ENCODE assay signal across 8 cellular contexts in genomic region chr3:158105124-158105709, GRCh38. TPM values are rescaled to one million over a fixed set of nuclear protein-coding genes. Genes with fewer than 3 reads are reported as not detected.
DNase-seq lines count a peak whose midpoint lies in the region; ATAC-seq and TF ChIP-seq lines count a peak whose summit lies in the region.

No MANE protein-coding gene starts in this region.

- H3K79me2 ChIP-seq in fibroblast of lung (ENCODE audit: control insufficient read depth, insufficient read depth, low read length): no peaks in the 10 kb centered on the region

- H3K36me3 ChIP-seq in SK-N-MC (ENCODE audit: insufficient read depth, low read length): peaks cover 22% of the 10 kb centered on the region
- no peaks in the 10 kb centered on the region for H3K36me3 ChIP-seq in fibroblast of lung (ENCODE audit: control insufficient read depth, insufficient read depth, low read length)

- H3K27ac ChIP-seq in SK-N-MC: no peak overlapping the region
- no peak overlapping the region for H3K27ac ChIP-seq in fibroblast of lung (ENCODE audit: insufficient read depth, low read length)

- intact Hi-C loops in sciatic nerve (cut with DNase I): no loop called here

- H3K9ac ChIP-seq in SK-N-MC (ENCODE audit: insufficient read length) (peak overlapping the region; percentile 63), fibroblast of lung (ENCODE audit: insufficient read depth, low read length) (no peak overlapping the region)

- no peaks in the 10 kb centered on the region for H4K20me1 ChIP-seq in fibroblast of lung (ENCODE audit: control insufficient read depth, extremely low read depth, insufficient read depth, low read length)

- no peaks in the 10 kb centered on the region for H3K9me3 ChIP-seq in SK-N-MC (ENCODE audit: low read depth, low read length)
- H3K9me3 ChIP-seq in fibroblast of lung (ENCODE audit: control insufficient read depth, insufficient read depth, low read depth, low read length): no peaks in the 10 kb centered on the region

- H3K4me1 ChIP-seq in fibroblast of lung (ENCODE audit: control insufficient read depth, extremely low read depth, insufficient read depth, low read length): peaks cover 3% of the 10 kb centered on the region

- peaks cover 48% of the 10 kb centered on the region for H3K27me3 ChIP-seq in fibroblast of lung (ENCODE audit: control insufficient read depth, insufficient read depth, low read length)

- peak; percentile 59 for ATAC-seq in sciatic nerve
- ATAC-seq in GM19467 (IDR thresholded peaks at IDR 0.05; ENCODE audit: unreplicated experiment): no peak
- no peak for ATAC-seq in HG02981 (IDR thresholded peaks at IDR 0.05; ENCODE audit: unreplicated experiment)

- H3K4me3 ChIP-seq in SK-N-MC (peak overlapping the region; percentile 96), fibroblast of lung (replicated peaks in 1 of 4; ENCODE audit: control extremely low read depth in 1 of 4, insufficient read depth in 1 of 4, low read depth in 3 of 4, low read length in 4 of 4) (peak overlapping the region; percentile 41 to 67 (median 61))

- no peak for TF ChIP-seq CTCF in fibroblast of lung (conservative IDR thresholded peaks at IDR 0.05 in 1 of 2, IDR thresholded peaks at IDR 0.05 in 1 of 2; ENCODE audit: low read depth in 1 of 2, low read length in 2 of 2)

- H3K4me2 ChIP-seq in fibroblast of lung (ENCODE audit: extremely low read depth, insufficient read depth, low read length): peak overlapping the region; percentile 82

- DNase-seq in activated CD8-positive, alpha-beta memory T cell treated with anti-CD3 and anti-CD28 coated beads for 24 hours: peak; percentile 57
- DNase-seq in activated CD8-positive, alpha-beta memory T cell treated with anti-CD3 and anti-CD28 coated beads, Interleukin-2, amount 50 U/mL, for 4 hours: no peak
- DNase-seq in SK-N-MC (ENCODE audit: low read depth, low spot score): no peak
- no peak for DNase-seq in fibroblast of lung (ENCODE audit: low read depth in 2 of 2)
- peak; percentile 73 for DNase-seq in sciatic nerve (ENCODE audit: low spot score)
- DNase-seq in NCI-H2227 (lab: John Stamatoyannopoulos, UW; ENCODE audit: unreplicated experiment): no peak

- H2AFZ ChIP-seq in fibroblast of lung (ENCODE audit: low read length): peak overlapping the region; percentile 39

RNA-seq across cellular contexts. Expression of gene SHOX2, which starts 1.0 kb away (rescaled TPM):
- total RNA-seq in fibroblast of lung: 1.3 and 1.8 TPM in 2 replicates
- 1.4 and 2.4 TPM in 2 replicates for polyA plus RNA-seq in fibroblast of lung
- 1.2 and 2.6 TPM in 2 replicates for polyA plus RNA-seq in fibroblast of lung (2012)
- 0.15 TPM in 1 of 2 replicates, not detected in the other for polyA minus RNA-seq in fibroblast of lung (ENCODE audit: low replicate concordance)
- 28.9 TPM for total RNA-seq in sciatic nerve

RNA-seq across cellular contexts. Expression of gene RSRC1, which starts 4.7 kb away (rescaled TPM):
- total RNA-seq in fibroblast of lung (38.5 and 43.1 TPM in 2 replicates), sciatic nerve (44.2 TPM)
- 12.6 and 18.0 TPM in 2 replicates for polyA plus RNA-seq in fibroblast of lung
- polyA plus RNA-seq in fibroblast of lung (2012): 16.2 and 24.3 TPM in 2 replicates
- 0.15 TPM in 1 of 2 replicates, not detected in the other for polyA minus RNA-seq in fibroblast of lung (ENCODE audit: low replicate concordance)

Comparison
In these comparisons a context has a peak if more than half of its experiments do, and no peak if none do; other contexts are left out.
1. DNase-seq: peak in activated CD8-positive, alpha-beta memory T cell treated with anti-CD3 and anti-CD28 coated beads for 24 hours (single experiment) and sciatic nerve (single experiment); none in activated CD8-positive, alpha-beta memory T cell treated with anti-CD3 and anti-CD28 coated beads, Interleukin-2, amount 50 U/mL, for 4 hours (single experiment), SK-N-MC (single experiment), fibroblast of lung (0 of 2) and NCI-H2227 (single experiment).
2. RNA of gene SHOX2, which starts 1.0 kb away (total RNA-seq): 28.9 TPM in sciatic nerve (single experiment); 1.3 to 1.8 TPM in fibroblast of lung; every median in the first group is over 10 times any median in the second.